ENCODE assay signal across 10 cellular contexts in the genomic region with DNA sequence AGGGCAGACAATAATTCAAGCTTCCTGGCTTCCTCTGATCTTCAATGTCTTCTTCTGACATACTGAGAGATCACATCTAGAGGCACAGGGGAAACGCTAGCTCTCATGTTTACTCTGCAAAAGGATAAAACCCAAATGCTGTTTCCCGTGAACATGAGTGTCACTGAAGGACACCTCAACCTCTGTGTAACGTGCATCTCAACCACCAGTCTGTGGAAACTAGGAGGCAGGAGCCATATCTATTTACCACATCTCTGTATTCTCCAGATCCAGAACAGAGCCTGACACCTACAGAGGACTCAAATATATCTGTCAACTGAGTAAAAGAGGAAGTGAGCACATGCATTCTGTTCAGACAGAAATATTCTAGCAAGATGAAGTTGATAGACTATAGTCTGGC.
DNase-seq lines count a peak whose midpoint lies in the region; ATAC-seq lines count a peak whose summit lies in the region.
"Had no signal": no experiment of that assay in that cellular context is flagged by ENCODE, and none has a peak within 500 bp of the region (broad histone marks: within the 10 kb centered on the region; RNA-seq: fewer than 3 reads in every experiment).

No MANE protein-coding gene starts in this region.

- no peaks in the 10 kb centered on the region for H3K9me3 Mint-ChIP-seq in activated T-helper 2 cell treated with anti-CD3 and anti-CD28 coated beads, Interferon-gamma antibody, Interleukin-2, Interleukin-4, amounts not matched to agents 10 μg/mL and 5 μg/mL and 100 μg/mL, durations not matched to agents 14 hours and 24 hours and 36 hours

- intact Hi-C loops in activated T-helper 2 cell treated with anti-CD3 and anti-CD28 coated beads, Interferon-gamma antibody, Interleukin-2, Interleukin-4, amounts not matched to agents 10 μg/mL and 5 μg/mL and 100 μg/mL, durations not matched to agents 14 hours and 24 hours and 36 hours (cut with micrococcal nuclease), result loop anchor here (1.0 to 5.0 kb wide), 2 partner anchors 14 to 49 kb away; no protein-coding TSS in a partner anchor

- peaks cover 35% of the 10 kb centered on the region for H3K4me1 Mint-ChIP-seq in activated T-helper 2 cell treated with anti-CD3 and anti-CD28 coated beads, Interferon-gamma antibody, Interleukin-2, Interleukin-4, amounts not matched to agents 10 μg/mL and 5 μg/mL and 100 μg/mL, durations not matched to agents 14 hours and 24 hours and 36 hours (ENCODE audit: low read depth)

- H3K4me3 Mint-ChIP-seq in activated T-helper 2 cell treated with anti-CD3 and anti-CD28 coated beads, Interferon-gamma antibody, Interleukin-2, Interleukin-4, amounts not matched to agents 10 μg/mL and 5 μg/mL and 100 μg/mL, durations not matched to agents 14 hours and 24 hours and 36 hours (ENCODE audit: low read depth), result no peak overlapping the region

- peak; percentile 40 for DNase-seq in activated T-helper 2 cell treated with anti-CD3 and anti-CD28 coated beads, Interferon-gamma antibody, Interleukin-2, Interleukin-4, amounts not matched to agents 10 μg/mL and 5 μg/mL and 100 μg/mL, durations not matched to agents 14 hours and 24 hours and 36 hours (ENCODE audit: low spot score)
- no peak for DNase-seq in germinal center (ENCODE audit: low spot score)
- DNase-seq in stimulated activated CD4-positive, alpha-beta T cell treated with anti-CD3 and anti-CD28 coated beads, Interleukin-2, amount 100 ng/mL, for 48 hours, result no peak
- no peak for DNase-seq in UCSD-AML1 (lab: John Stamatoyannopoulos, UW; ENCODE audit: unreplicated experiment)
- no peak for DNase-seq in NCI-H524 (lab: John Stamatoyannopoulos, UW)
- DNase-seq: activated CD4-positive, alpha-beta T cell treated with anti-CD3 and anti-CD28 coated beads, Interleukin-2, amount 50 U/mL, for 4 hours; Caco-2 had no signal

- peak; percentile 89 for ATAC-seq in GM18519 (IDR thresholded peaks at IDR 0.05; ENCODE audit: low FRiP score, unreplicated experiment)
- ATAC-seq in GM21423 (IDR thresholded peaks at IDR 0.05; ENCODE audit: unreplicated experiment), result peak; percentile 70
- peak; percentile 88 for ATAC-seq in HG03520 (IDR thresholded peaks at IDR 0.05; ENCODE audit: unreplicated experiment)

- no peaks in the 10 kb centered on the region for H3K36me3 Mint-ChIP-seq in activated T-helper 2 cell treated with anti-CD3 and anti-CD28 coated beads, Interferon-gamma antibody, Interleukin-2, Interleukin-4, amounts not matched to agents 10 μg/mL and 5 μg/mL and 100 μg/mL, durations not matched to agents 14 hours and 24 hours and 36 hours (ENCODE audit: low read depth)

- no peak overlapping the region for H3K27ac Mint-ChIP-seq in activated T-helper 2 cell treated with anti-CD3 and anti-CD28 coated beads, Interferon-gamma antibody, Interleukin-2, Interleukin-4, amounts not matched to agents 10 μg/mL and 5 μg/mL and 100 μg/mL, durations not matched to agents 14 hours and 24 hours and 36 hours

- H3K27me3 Mint-ChIP-seq in activated T-helper 2 cell treated with anti-CD3 and anti-CD28 coated beads, Interferon-gamma antibody, Interleukin-2, Interleukin-4, amounts not matched to agents 10 μg/mL and 5 μg/mL and 100 μg/mL, durations not matched to agents 14 hours and 24 hours and 36 hours (ENCODE audit: low read depth), result peaks cover 3% of the 10 kb centered on the region
